15 cellular contexts compared by ENCODE assay signal in the genomic region with DNA sequence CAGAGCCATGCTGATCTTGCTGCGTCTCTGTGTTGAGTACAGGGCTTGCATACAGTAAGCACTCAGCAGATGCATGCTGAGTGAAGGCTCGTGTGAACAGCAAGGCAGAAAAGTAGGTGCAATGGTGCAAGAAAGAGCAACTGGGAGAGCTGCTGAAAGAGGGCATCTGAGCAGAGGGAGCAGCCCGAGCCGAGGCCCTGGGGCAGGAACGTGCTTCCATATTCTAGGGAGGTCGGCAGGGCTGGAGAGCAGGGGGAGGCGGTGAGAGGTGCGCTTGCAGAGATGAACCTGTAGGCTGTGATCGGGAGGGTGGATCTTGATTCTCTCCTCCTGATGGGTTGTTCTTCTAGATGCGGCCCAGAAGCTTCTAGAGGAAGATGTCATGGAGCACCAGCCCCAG.
"Had no signal": no experiment of that assay in that cellular context is flagged by ENCODE, and none has a peak within 500 bp of the region (broad histone marks: within the 10 kb centered on the region; RNA-seq: fewer than 3 reads in every experiment).

No MANE protein-coding gene starts in this region.

- H3K9me3 ChIP-seq: spleen had no signal

- H3K27ac ChIP-seq: spleen had no signal

- H3K4me1 Mint-ChIP-seq: activated CD4-positive, alpha-beta T cell treated with anti-CD3 and anti-CD28 coated beads, Interleukin-2, amount 10 ng/mL, durations not matched to agents 24 days and 14 days; activated naive CD8-positive, alpha-beta T cell treated with anti-CD3 and anti-CD28 coated beads for 36 hours; endodermal cell had no signal

- H3K36me3 ChIP-seq: spleen had no signal

- ATAC-seq: activated T-cell treated with anti-CD3 and anti-CD28 coated beads, Interleukin-2, amount 50 U/mL, for 72 hours had no signal

- H3K4me3 ChIP-seq: spleen had no signal

- H3K36me3 Mint-ChIP-seq: activated naive CD8-positive, alpha-beta T cell treated with anti-CD3 and anti-CD28 coated beads for 36 hours; memory B cell had no signal

- H3K4me3 Mint-ChIP-seq: activated CD4-positive, alpha-beta T cell treated with anti-CD3 and anti-CD28 coated beads, Interleukin-2, amount 10 ng/mL, durations not matched to agents 24 days and 14 days; activated naive CD8-positive, alpha-beta T cell treated with anti-CD3 and anti-CD28 coated beads for 36 hours; activated T-cell treated with anti-CD3 and anti-CD28 coated beads, Interleukin-2, amount 50 U/mL, for 72 hours; dendritic cell treated with granulocyte-macrophage colony-stimulating factor and Interleukin-4, amounts not matched to agents 40 ng/mL and 50 ng/mL, for 4 days; endodermal cell; memory B cell; nephron had no signal

- H3K27ac Mint-ChIP-seq: activated CD4-positive, alpha-beta T cell treated with anti-CD3 and anti-CD28 coated beads, Interleukin-2, amount 10 ng/mL, durations not matched to agents 24 days and 14 days; activated naive CD8-positive, alpha-beta T cell treated with anti-CD3 and anti-CD28 coated beads for 36 hours; activated T-cell treated with anti-CD3 and anti-CD28 coated beads, Interleukin-2, amount 50 U/mL, for 72 hours; dendritic cell treated with granulocyte-macrophage colony-stimulating factor and Interleukin-4, amounts not matched to agents 40 ng/mL and 50 ng/mL, for 4 days; endodermal cell; memory B cell had no signal

- H3K9me3 Mint-ChIP-seq: activated CD4-positive, alpha-beta T cell treated with anti-CD3 and anti-CD28 coated beads, Interleukin-2, amount 10 ng/mL, durations not matched to agents 24 days and 14 days; activated naive CD8-positive, alpha-beta T cell treated with anti-CD3 and anti-CD28 coated beads for 36 hours; activated T-cell treated with anti-CD3 and anti-CD28 coated beads, Interleukin-2, amount 50 U/mL, for 72 hours; dendritic cell treated with granulocyte-macrophage colony-stimulating factor and Interleukin-4, amounts not matched to agents 40 ng/mL and 50 ng/mL, for 4 days; memory B cell had no signal

- DNase-seq: activated CD4-positive, alpha-beta T cell treated with anti-CD3 and anti-CD28 coated beads, Interleukin-2, amount 10 ng/mL, durations not matched to agents 24 days and 14 days; activated CD4-positive, CD25-positive, alpha-beta regulatory T cell; activated CD8-positive, alpha-beta memory T cell treated with anti-CD3 and anti-CD28 coated beads, Interleukin-2, amount 50 U/mL, for 48 hours; activated gamma-delta T cell; activated naive CD8-positive, alpha-beta T cell treated with anti-CD3 and anti-CD28 coated beads for 36 hours; activated T-cell treated with anti-CD3 and anti-CD28 coated beads, Interleukin-2, amount 50 U/mL, for 72 hours; cerebellar nuclear complex; endodermal cell; erythroblast; islet precursor cell; left ventricle myocardium superior had no signal
